Comparison of ENCODE assay signal across 18 cellular contexts in the genomic region with DNA sequence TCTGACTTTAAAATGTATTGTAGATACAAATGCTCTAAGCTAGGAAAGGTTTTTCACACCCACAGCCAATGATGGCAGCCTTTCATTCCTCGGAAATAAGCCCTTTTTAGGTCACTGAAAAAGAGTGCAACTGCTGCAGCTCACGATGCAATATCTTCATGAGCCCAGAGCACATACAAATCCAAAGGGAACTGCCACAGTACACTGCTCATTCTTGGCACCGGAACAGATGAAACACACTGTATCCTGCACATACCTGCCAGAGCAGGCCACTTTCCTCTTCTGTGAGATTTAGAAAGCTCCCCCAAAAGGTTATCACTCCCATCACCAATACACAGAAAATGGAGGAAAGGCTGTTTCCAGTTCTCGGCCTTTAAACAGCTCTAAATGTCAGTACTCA. TPM values are rescaled to one million over a fixed set of nuclear protein-coding genes. Genes with fewer than 3 reads are reported as not detected.
"Had no signal": no experiment of that assay in that cellular context is flagged by ENCODE, and none has a peak within 500 bp of the region (broad histone marks: within the 10 kb centered on the region; RNA-seq: fewer than 3 reads in every experiment).

No MANE protein-coding gene starts in this region.

RNA-seq across cellular contexts. Expression of gene NUTM1, which starts 37.4 kb away (rescaled TPM):
- total RNA-seq: activated naive CD4-positive, alpha-beta T cell treated with anti-CD3 and anti-CD28 coated beads, Interleukin-2, amount 50 U/mL, for 72 hours; activated naive CD8-positive, alpha-beta T cell treated with anti-CD3 and anti-CD28 coated beads for 36 hours; activated naive CD8-positive, alpha-beta T cell treated with anti-CD3 and anti-CD28 coated beads, Interleukin-2, amount 10 ng/mL, durations not matched to agents 7 days and 5 days; activated T-cell treated with anti-CD3 and anti-CD28 coated beads, Interleukin-2, amount 50 U/mL, for 4 hours; activated T-cell treated with anti-CD3 and anti-CD28 coated beads, Interleukin-2, amount 50 U/mL, for 72 hours; activated T-helper 1 cell treated with anti-CD3 and anti-CD28 coated beads, Interleukin-12 subunit alpha, Interleukin-12 subunit beta, Interleukin-2, Interleukin-4 antibody, amounts not matched to agents 30 ng/mL and 10 ng/mL and 1 ng/mL, durations not matched to agents 14 hours and 24 hours and 36 hours; activated T-helper 17 cell treated with anti-CD3 and anti-CD28 coated beads, Interleukin-2, amount 50 U/mL, for 72 hours; activated T-helper 2 cell treated with anti-CD3 and anti-CD28 coated beads, Interferon-gamma antibody, Interleukin-2, Interleukin-4, amounts not matched to agents 10 μg/mL and 5 μg/mL and 100 μg/mL, durations not matched to agents 14 hours and 24 hours and 36 hours; adrenal gland; aorta; ascending aorta; astrocyte; body of pancreas; breast epithelium; bronchial epithelial cell; cardiac septum; cerebellum; chondrocyte had no signal
